In genomic region chr1:218717611-218718010, GRCh38 we compare ENCODE assay signal across 20 cellular contexts.
A peak's percentile ranks its signal among the peaks of the same experiment; 100 is the strongest.
DNase-seq lines count a peak whose midpoint lies in the region; ATAC-seq and TF ChIP-seq lines count a peak whose summit lies in the region.
"Had no signal": no experiment of that assay in that cellular context is flagged by ENCODE, and none has a peak within 500 bp of the region (broad histone marks: within the 10 kb centered on the region; RNA-seq: fewer than 3 reads in every experiment).

No MANE protein-coding gene starts in this region.

- DNase-seq in IMR-90: peak; percentile 81
- DNase-seq in astrocyte of the hippocampus (ENCODE audit: low read depth, low spot score): peak; percentile 72
- peak; percentile 81 for DNase-seq in fibroblast of the aortic adventitia (ENCODE audit: low read depth)
- no peak for DNase-seq in HuH-7.5 (ENCODE audit: low spot score)
- DNase-seq in Karpas-422: no peak
- no peak for DNase-seq in type B pancreatic cell (ENCODE audit: extremely low spot score, unreplicated experiment)
- DNase-seq in GM10266 (ENCODE audit: extremely low spot score): no peak
- DNase-seq: activated CD8-positive, alpha-beta T cell treated with anti-CD3 and anti-CD28 coated beads for 36 hours; activated T-cell treated with anti-CD3 and anti-CD28 coated beads, Interleukin-2, amount 50 U/mL, for 48 hours; DMS 273 treated with DMSO at 0.1 percent for 48 hours; effector CD8-positive, alpha-beta T cell; foreskin keratinocyte; NCI-H187 treated with DMSO at 0.1 percent for 48 hours; stimulated activated naive B cell treated with anti-CD40 and anti-IgM and Interleukin-4, amounts not matched to agents 10 μg/mL and 1 μg/mL and 100 μg/mL, for 72 hours; thyroid gland had no signal

- TF ChIP-seq CTCF in IMR-90 (conservative IDR thresholded peaks at IDR 0.05; ENCODE audit: low read depth, low read length) (no peak), fibroblast of the aortic adventitia (IDR thresholded peaks at IDR 0.05; ENCODE audit: insufficient read depth, low read length) (no peak), type B pancreatic cell (conservative IDR thresholded peaks at IDR 0.05) (no peak), GM10266 (IDR thresholded peaks at IDR 0.05; ENCODE audit: control insufficient read depth, insufficient read depth, low read depth, missing control alignments) (no peak)

- H2AK5ac ChIP-seq in IMR-90 (ENCODE audit: low read depth, low read length): no peak overlapping the region

- peak overlapping the region; percentile 71; the same call in 1 of the 2 replicates for H3K9ac ChIP-seq in IMR-90 (ENCODE audit: low read depth, low read length)
- peak overlapping the region; percentile 33 for H3K9ac ChIP-seq in skeletal muscle satellite cell (ENCODE audit: low read depth, low read length)
- no peak overlapping the region for H3K9ac ChIP-seq in Karpas-422 (ENCODE audit: low read length)
- H3K9ac ChIP-seq: BLaER1 treated with 17β-estradiol and CSF1 and Interleukin-3, amounts not matched to agents 10 nM and 100 nM had no signal

- H3K4me2 ChIP-seq in IMR-90 (ENCODE audit: low read depth, low read length) (peak overlapping the region; percentile 57; the same call in 1 of the 2 replicates), skeletal muscle satellite cell (ENCODE audit: low read length) (peak overlapping the region; percentile 45), Karpas-422 (ENCODE audit: low read depth, low read length, poor library complexity, severe bottlenecking) (no peak overlapping the region)
- H3K4me2 ChIP-seq: BLaER1 treated with 17β-estradiol and CSF1 and Interleukin-3, amounts not matched to agents 10 nM and 100 nM had no signal

- intact Hi-C loops in IMR-90 (cut with micrococcal nuclease): no loop called here

- in situ Hi-C loops in IMR-90 (cut with MboI; ENCODE audit: low sequenced_read_pairs): no loop called here

- no peaks in the 10 kb centered on the region for H3K79me1 ChIP-seq in IMR-90 (ENCODE audit: low read depth in 1 of 2, low read length in 2 of 2)

- H3K27me3 ChIP-seq in IMR-90 (ENCODE audit: control insufficient read depth, insufficient read depth, low read length) (no peaks in the 10 kb centered on the region), skeletal muscle satellite cell (ENCODE audit: control insufficient read depth, insufficient read depth, low read length) (no peaks in the 10 kb centered on the region), Karpas-422 (ENCODE audit: low read length) (no peaks in the 10 kb centered on the region)
- H3K27me3 ChIP-seq: BLaER1 treated with 17β-estradiol and CSF1 and Interleukin-3, amounts not matched to agents 10 nM and 100 nM; foreskin keratinocyte; thyroid gland had no signal

- no peak for TF ChIP-seq POLR2A in IMR-90 (IDR thresholded peaks at IDR 0.05; ENCODE audit: low read depth, low read length)

- peak overlapping the region; percentile 100 for H3K18ac ChIP-seq in IMR-90 (ENCODE audit: low read depth, low read length)

- peak overlapping the region; percentile 42; the same call in 1 of the 3 replicates for H2BK15ac ChIP-seq in IMR-90 (ENCODE audit: low read depth, low read length)

- H3K27ac ChIP-seq in IMR-90 (ENCODE audit: insufficient read depth, low read length) (peak overlapping the region; percentile 78), Karpas-422 (ENCODE audit: low read length) (no peak overlapping the region)
- H3K27ac ChIP-seq: BLaER1 treated with 17β-estradiol and CSF1 and Interleukin-3, amounts not matched to agents 10 nM and 100 nM; foreskin keratinocyte; thyroid gland; VCaP had no signal

- peak overlapping the region; percentile 37 to 97 for H4K8ac ChIP-seq in IMR-90 (ENCODE audit: low read depth in 2 of 2, low read length in 2 of 2)

- no peaks in the 10 kb centered on the region for H3K36me3 ChIP-seq in IMR-90 (ENCODE audit: control insufficient read depth, insufficient read depth, low read length)
- no peaks in the 10 kb centered on the region for H3K36me3 ChIP-seq in skeletal muscle satellite cell (ENCODE audit: insufficient read depth, low read length)
- no peaks in the 10 kb centered on the region for H3K36me3 ChIP-seq in Karpas-422 (ENCODE audit: insufficient read depth, low read length)
- H3K36me3 ChIP-seq: BLaER1 treated with 17β-estradiol and CSF1 and Interleukin-3, amounts not matched to agents 10 nM and 100 nM; thyroid gland had no signal

- H3K23ac ChIP-seq in IMR-90 (ENCODE audit: low read depth, low read length): 0 out of 2 replicates have a peak overlapping the region, but pooled peaks have one; percentile 21

- peaks cover 11% of the 10 kb centered on the region for H3K4me1 Mint-ChIP-seq in type B pancreatic cell (ENCODE audit: unreplicated experiment)
- H3K4me1 Mint-ChIP-seq: activated naive CD4-positive, alpha-beta T cell treated with anti-CD3 and anti-CD28 coated beads, Interleukin-2, amount 50 U/mL, for 24 hours; stimulated activated naive B cell treated with anti-CD40 and anti-IgM and Interleukin-4, amounts not matched to agents 10 μg/mL and 1 μg/mL and 100 μg/mL, for 72 hours had no signal

- no peaks in the 10 kb centered on the region for H4K20me1 ChIP-seq in IMR-90 (ENCODE audit: insufficient read depth, low read length)
- H4K20me1 ChIP-seq in Karpas-422 (ENCODE audit: insufficient read depth, low read depth, low read length): no peaks in the 10 kb centered on the region
- H4K20me1 ChIP-seq: BLaER1 treated with 17β-estradiol and CSF1 and Interleukin-3, amounts not matched to agents 10 nM and 100 nM had no signal

- peak overlapping the region; percentile 39; the same call in 1 of the 2 replicates for H3K4ac ChIP-seq in IMR-90 (ENCODE audit: low read depth, low read length)

- no peak overlapping the region for H3K4me3 Mint-ChIP-seq in type B pancreatic cell
- H3K4me3 Mint-ChIP-seq: activated CD8-positive, alpha-beta T cell treated with anti-CD3 and anti-CD28 coated beads for 36 hours; activated naive CD4-positive, alpha-beta T cell treated with anti-CD3 and anti-CD28 coated beads, Interleukin-2, amount 50 U/mL, for 24 hours; stimulated activated naive B cell treated with anti-CD40 and anti-IgM and Interleukin-4, amounts not matched to agents 10 μg/mL and 1 μg/mL and 100 μg/mL, for 72 hours had no signal

- no peaks in the 10 kb centered on the region for H3K9me2 ChIP-seq in Karpas-422 (replicated peaks; ENCODE audit: insufficient read depth, low read length)

- peak overlapping the region; percentile 3; the same call in 1 of the 2 replicates for H3K14ac ChIP-seq in IMR-90 (replicated peaks; ENCODE audit: low read depth, low read length)

- no peaks in the 10 kb centered on the region for H3K27me3 Mint-ChIP-seq in type B pancreatic cell
- H3K27me3 Mint-ChIP-seq: activated CD8-positive, alpha-beta T cell treated with anti-CD3 and anti-CD28 coated beads for 36 hours; activated naive CD4-positive, alpha-beta T cell treated with anti-CD3 and anti-CD28 coated beads, Interleukin-2, amount 50 U/mL, for 24 hours; stimulated activated naive B cell treated with anti-CD40 and anti-IgM and Interleukin-4, amounts not matched to agents 10 μg/mL and 1 μg/mL and 100 μg/mL, for 72 hours had no signal

- H3K36me3 Mint-ChIP-seq in type B pancreatic cell: no peaks in the 10 kb centered on the region
- H3K36me3 Mint-ChIP-seq: activated naive CD4-positive, alpha-beta T cell treated with anti-CD3 and anti-CD28 coated beads, Interleukin-2, amount 50 U/mL, for 24 hours; stimulated activated naive B cell treated with anti-CD40 and anti-IgM and Interleukin-4, amounts not matched to agents 10 μg/mL and 1 μg/mL and 100 μg/mL, for 72 hours had no signal

- WGBS in IMR-90 (ENCODE audit: extremely low coverage in 2 of 2, insufficient read length in 1 of 2), 2 experiments: no CpG with 5 or more reads among the region's 1 CpG

- POLR2A ChIA-PET in IMR-90 (lab: Charles Lee; ENCODE audit: unreplicated experiment): interaction anchor here (0.7 kb wide), 1 partner anchor 11 kb away, joined by 7 read pairs; no protein-coding TSS in a partner anchor

- dilution Hi-C loops in IMR-90 (cut with HindIII; ENCODE audit: low sequenced_read_pairs, unreplicated experiment): no loop called here

- no peaks in the 10 kb centered on the region for H3K79me2 ChIP-seq in Karpas-422 (ENCODE audit: low read length)

- H2AK9ac ChIP-seq in IMR-90 (replicated peaks; ENCODE audit: low read depth, low read length, poor library complexity): no peak overlapping the region

- CTCF ChIA-PET in IMR-90 (lab: Yijun Ruan, JAX): no interaction called here

- peak overlapping the region; percentile 82 for H2BK5ac ChIP-seq in IMR-90 (ENCODE audit: low read depth, low read length, poor library complexity, severe bottlenecking)

- H2AFZ ChIP-seq in IMR-90 (replicated peaks; ENCODE audit: low read length, poor library complexity) (no peak overlapping the region), Karpas-422 (ENCODE audit: low read length) (no peak overlapping the region)

- peak overlapping the region; percentile 74 for H2BK120ac ChIP-seq in IMR-90 (ENCODE audit: low read depth, low read length)

- H2BK20ac ChIP-seq in IMR-90 (ENCODE audit: low read depth, low read length): peak overlapping the region; percentile 75; the same call in 1 of the 2 replicates

- H3K4me1 ChIP-seq in IMR-90 (ENCODE audit: control insufficient read depth, insufficient read depth, low read length): peaks cover 13% of the 10 kb centered on the region
- H3K4me1 ChIP-seq in skeletal muscle satellite cell (ENCODE audit: control insufficient read depth, insufficient read depth, low read length): peaks cover 28% of the 10 kb centered on the region
- no peaks in the 10 kb centered on the region for H3K4me1 ChIP-seq in Karpas-422 (ENCODE audit: low read length)
- H3K4me1 ChIP-seq: BLaER1 treated with 17β-estradiol and CSF1 and Interleukin-3, amounts not matched to agents 10 nM and 100 nM; foreskin keratinocyte; thyroid gland had no signal

- no peak for TF ChIP-seq RAD21 in IMR-90 (IDR thresholded peaks at IDR 0.05; ENCODE audit: low read length)

- H3K9me3 ChIP-seq in IMR-90 (ENCODE audit: control insufficient read depth, insufficient read depth, low read length) (no peaks in the 10 kb centered on the region), skeletal muscle satellite cell (replicated peaks; ENCODE audit: low read length) (no peaks in the 10 kb centered on the region), Karpas-422 (ENCODE audit: low read length) (no peaks in the 10 kb centered on the region)
- H3K9me3 ChIP-seq: thyroid gland had no signal

- peak; percentile 53 for ATAC-seq in IMR-90 (ENCODE audit: low read depth)
- ATAC-seq: activated CD8-positive, alpha-beta T cell treated with anti-CD3 and anti-CD28 coated beads for 36 hours; foreskin keratinocyte; Right ventricle myocardium inferior; stimulated activated naive B cell treated with anti-CD40 and anti-IgM and Interleukin-4, amounts not matched to agents 10 μg/mL and 1 μg/mL and 100 μg/mL, for 72 hours had no signal

- H4K5ac ChIP-seq in IMR-90 (ENCODE audit: low read depth, low read length): peak overlapping the region; percentile 95

- H3K27ac Mint-ChIP-seq in type B pancreatic cell: no peak overlapping the region
- H3K27ac Mint-ChIP-seq: activated CD8-positive, alpha-beta T cell treated with anti-CD3 and anti-CD28 coated beads for 36 hours; activated naive CD4-positive, alpha-beta T cell treated with anti-CD3 and anti-CD28 coated beads, Interleukin-2, amount 50 U/mL, for 24 hours; stimulated activated naive B cell treated with anti-CD40 and anti-IgM and Interleukin-4, amounts not matched to agents 10 μg/mL and 1 μg/mL and 100 μg/mL, for 72 hours had no signal

- H3K9me3 Mint-ChIP-seq in type B pancreatic cell: peaks cover 8% of the 10 kb centered on the region
- H3K9me3 Mint-ChIP-seq: activated naive CD4-positive, alpha-beta T cell treated with anti-CD3 and anti-CD28 coated beads, Interleukin-2, amount 50 U/mL, for 24 hours had no signal

- no peaks in the 10 kb centered on the region for H3K9me1 ChIP-seq in IMR-90 (ENCODE audit: insufficient read depth, low read length)

- H4K91ac ChIP-seq in IMR-90 (ENCODE audit: insufficient read depth, low read depth, low read length): peak overlapping the region; percentile 73

- no peak overlapping the region for H3K4me3 ChIP-seq in IMR-90 (ENCODE audit: insufficient read depth, low read depth, low read length)
- no peak overlapping the region for H3K4me3 ChIP-seq in fibroblast of the aortic adventitia (ENCODE audit: low read depth, low read length)
- H3K4me3 ChIP-seq in skeletal muscle satellite cell (ENCODE audit: low read length): no peak overlapping the region
- H3K4me3 ChIP-seq in Karpas-422 (ENCODE audit: low read length): no peak overlapping the region
- H3K4me3 ChIP-seq: BLaER1 treated with 17β-estradiol and CSF1 and Interleukin-3, amounts not matched to agents 10 nM and 100 nM; thyroid gland had no signal

- BruUV-seq in IMR-90 (replicated peaks; lab: Mats Ljungman, UMichigan): no TSS peak

- peak overlapping the region; percentile 45 for H3K56ac ChIP-seq in IMR-90 (ENCODE audit: extremely low read depth, insufficient read depth, low read length)

Comparison
In these comparisons a context has a peak if more than half of its experiments do, and no peak if none do; other contexts are left out.
1. DNase-seq: peak in IMR-90 (single experiment), astrocyte of the hippocampus (single experiment) and fibroblast of the aortic adventitia (single experiment); none in HuH-7.5 (single experiment), Karpas-422 (single experiment), type B pancreatic cell (single experiment) and GM10266 (single experiment).